1 cellular context compared by ENCODE assay signal in genomic region chr14:24037658-24038037, GRCh38.
TF ChIP-seq lines count a peak whose summit lies in the region.

No MANE protein-coding gene starts in this region.

TF ChIP-seq in A549, 52 proteins besides CTCF, POLR2A, EP300 and RAD21 (continued from another document):
- TF ChIP-seq BCL3 (IDR thresholded peaks at IDR 0.05) = no peak
